Comparison of ENCODE assay signal across 21 cellular contexts in the genomic region with DNA sequence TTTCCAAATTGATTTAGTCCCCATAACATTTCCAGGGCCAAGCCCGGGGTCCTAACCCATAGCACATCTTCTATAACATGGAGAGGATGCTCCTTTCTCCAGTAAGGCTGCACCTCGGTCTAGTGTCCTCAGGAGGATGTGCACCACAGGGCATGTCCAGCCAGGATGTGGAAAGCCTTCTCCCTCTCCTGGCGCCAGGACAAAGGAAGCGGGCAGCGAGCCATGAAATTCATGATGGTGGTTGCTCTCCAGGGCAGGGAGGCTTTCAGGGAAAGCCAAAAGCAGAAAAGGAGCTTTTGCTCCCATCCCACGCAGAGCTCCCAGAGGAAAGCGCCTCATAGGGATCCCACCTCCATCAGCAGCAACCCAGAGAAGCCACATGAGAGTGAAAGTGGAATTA.
A peak's percentile ranks its signal among the peaks of the same experiment; 100 is the strongest.
DNase-seq lines count a peak whose midpoint lies in the region; ATAC-seq and TF ChIP-seq lines count a peak whose summit lies in the region.
"Had no signal": no experiment of that assay in that cellular context is flagged by ENCODE, and none has a peak within 500 bp of the region (broad histone marks: within the 10 kb centered on the region; RNA-seq: fewer than 3 reads in every experiment).

No MANE protein-coding gene starts in this region.

- H2AFZ ChIP-seq in mammary epithelial cell (ENCODE audit: low read depth, low read length) = peak overlapping the region; percentile 90

- H3K27me3 Mint-ChIP-seq in MCF 10A (ENCODE audit: insufficient read depth, unreplicated experiment) = no peaks in the 10 kb centered on the region

- in situ Hi-C loops in mammary epithelial cell (cut with MboI; ENCODE audit: low sequenced_read_pairs in 2 of 2) = no loop called here

- dilution Hi-C loops in mammary epithelial cell (cut with HindIII; ENCODE audit: low sequenced_read_pairs) = no loop called here

- BruUV-seq in mammary epithelial cell (replicated peaks; lab: Mats Ljungman, UMichigan) (no TSS peak), MCF 10A (replicated peaks; lab: Mats Ljungman, UMichigan) (no TSS peak)

- H3K36me3 Mint-ChIP-seq in MCF 10A (ENCODE audit: insufficient read depth, unreplicated experiment) = peaks cover under 1% of the 10 kb centered on the region
- H3K36me3 Mint-ChIP-seq: CD8-positive, alpha-beta T cell had no signal

- H3K4me1 Mint-ChIP-seq in MCF 10A (ENCODE audit: insufficient read depth, unreplicated experiment) = peaks cover 13% of the 10 kb centered on the region
- H3K4me1 Mint-ChIP-seq: B cell had no signal

- TF ChIP-seq POLR2A in GM18505 (IDR thresholded peaks at IDR 0.05; ENCODE audit: borderline replicate concordance, extremely low read depth, insufficient read depth, insufficient read length) = no peak

- H3K9me3 Mint-ChIP-seq in MCF 10A (ENCODE audit: unreplicated experiment) = no peaks in the 10 kb centered on the region
- H3K9me3 Mint-ChIP-seq: CD8-positive, alpha-beta T cell had no signal

- H3K9ac ChIP-seq in mammary epithelial cell (ENCODE audit: insufficient read depth, low read length) (no peak overlapping the region), skeletal muscle satellite cell (ENCODE audit: low read depth, low read length) (no peak overlapping the region)

- no peaks in the 10 kb centered on the region for H3K9me3 ChIP-seq in mammary epithelial cell (replicated peaks; ENCODE audit: insufficient read depth, low read length)
- no peaks in the 10 kb centered on the region for H3K9me3 ChIP-seq in skeletal muscle satellite cell (replicated peaks; ENCODE audit: low read length)
- H3K9me3 ChIP-seq: Caco-2 had no signal

- ATAC-seq in GM18505 (IDR thresholded peaks at IDR 0.05; ENCODE audit: unreplicated experiment) = no peak
- ATAC-seq: CD8-positive, alpha-beta T cell had no signal

- H3K4me1 ChIP-seq in mammary epithelial cell (ENCODE audit: insufficient read depth, low read length) = peaks cover 19% of the 10 kb centered on the region
- H3K4me1 ChIP-seq in skeletal muscle satellite cell (ENCODE audit: control insufficient read depth, insufficient read depth, low read length) = peaks cover 31% of the 10 kb centered on the region
- H3K4me1 ChIP-seq: Caco-2 had no signal

- H3K27ac ChIP-seq in mammary epithelial cell (ENCODE audit: insufficient read depth, low read depth, low read length) = no peak overlapping the region
- H3K27ac ChIP-seq: 22Rv1, C4-2B, SK-N-MC had no signal

- no peak overlapping the region for H3K27ac Mint-ChIP-seq in MCF 10A (ENCODE audit: low read depth, unreplicated experiment)
- H3K27ac Mint-ChIP-seq: B cell; CD8-positive, alpha-beta T cell had no signal

- TF ChIP-seq CTCF in mammary epithelial cell (conservative IDR thresholded peaks at IDR 0.05 in 1 of 2, IDR thresholded peaks at IDR 0.05 in 1 of 2; ENCODE audit: extremely low read depth in 1 of 2, insufficient read depth in 1 of 2, low read depth in 1 of 2, low read length in 2 of 2) = peak in 1 of 2 donors; percentile 3
- TF ChIP-seq CTCF in MCF 10A (IDR thresholded peaks at IDR 0.05; ENCODE audit: unreplicated experiment) = no peak

- intact Hi-C loops in mammary epithelial cell (cut with micrococcal nuclease) = no loop called here
- intact Hi-C loops in MCF 10A (cut with micrococcal nuclease) = no loop called here

- H3K27me3 ChIP-seq in mammary epithelial cell (ENCODE audit: insufficient read depth, low read length) (no peaks in the 10 kb centered on the region), skeletal muscle satellite cell (ENCODE audit: control insufficient read depth, insufficient read depth, low read length) (no peaks in the 10 kb centered on the region)

- no peaks in the 10 kb centered on the region for H3K36me3 ChIP-seq in mammary epithelial cell (ENCODE audit: insufficient read depth, low read length)
- H3K36me3 ChIP-seq in skeletal muscle satellite cell (ENCODE audit: insufficient read depth, low read length) = no peaks in the 10 kb centered on the region

- CTCF ChIA-PET in mammary epithelial cell (lab: Charles Lee; ENCODE audit: low non-redundant PET) = no interaction called here
- CTCF ChIA-PET in MCF 10A (lab: Yijun Ruan, JAX) = no interaction called here

- no peaks in the 10 kb centered on the region for H3K79me2 ChIP-seq in mammary epithelial cell (ENCODE audit: insufficient read depth, low read length)

- H3K4me2 ChIP-seq in mammary epithelial cell (ENCODE audit: insufficient read depth, low read depth, low read length) = peak overlapping the region; percentile 32
- H3K4me2 ChIP-seq in skeletal muscle satellite cell (ENCODE audit: low read length) = peak overlapping the region; percentile 59

- POLR2A ChIA-PET in MCF 10A (lab: Yijun Ruan, JAX) = interaction anchor here (0.6 kb wide), 1 partner anchor 696 kb away, joined by 3 read pairs; no protein-coding TSS in a partner anchor

- WGBS in mammary epithelial cell (ENCODE audit: low coverage, missing lambda C conversion rate) = 33% methylated on average over 3 of the region's 7 CpGs

- DNase-seq in mammary epithelial cell = peak; percentile 19
- DNase-seq in MCF 10A (ENCODE audit: unreplicated experiment) = no peak
- DNase-seq in cerebellar cortex (ENCODE audit: low spot score) = peak; percentile 35
- DNase-seq in left kidney (ENCODE audit: low read depth, low spot score) = peak; percentile 21
- DNase-seq in RKO (ENCODE audit: low spot score) = no peak
- no peak for DNase-seq in GDM1 (lab: John Stamatoyannopoulos, UW)
- DNase-seq: Caco-2; CD8-positive, alpha-beta T cell; GF-D8; MV-4-11; NCI-H1105; NCI-H1436 treated with DMSO at 0.1 percent for 48 hours; NCI-H1930; NCI-H526 treated with DMSO at 0.1 percent for 48 hours; SIG-M5 had no signal

- no peaks in the 10 kb centered on the region for H4K20me1 ChIP-seq in mammary epithelial cell (ENCODE audit: insufficient read depth, low read length)

- H3K4me3 ChIP-seq in mammary epithelial cell (replicated peaks in 1 of 3; ENCODE audit: insufficient read depth in 1 of 3, low read depth in 2 of 3, low read length in 3 of 3) (no peak overlapping the region), skeletal muscle satellite cell (ENCODE audit: low read length) (no peak overlapping the region)
- H3K4me3 ChIP-seq: SK-N-MC had no signal

- H3K4me3 Mint-ChIP-seq in MCF 10A (ENCODE audit: unreplicated experiment) = no peak overlapping the region
- H3K4me3 Mint-ChIP-seq: B cell; CD8-positive, alpha-beta T cell had no signal

Comparison
In these comparisons a context has a peak if more than half of its experiments do, and no peak if none do; other contexts are left out.
1. DNase-seq: peak in mammary epithelial cell (single experiment), cerebellar cortex (single experiment) and left kidney (single experiment); none in MCF 10A (single experiment), RKO (single experiment) and GDM1 (single experiment).